30 cellular contexts compared by ENCODE assay signal in the genomic region with DNA sequence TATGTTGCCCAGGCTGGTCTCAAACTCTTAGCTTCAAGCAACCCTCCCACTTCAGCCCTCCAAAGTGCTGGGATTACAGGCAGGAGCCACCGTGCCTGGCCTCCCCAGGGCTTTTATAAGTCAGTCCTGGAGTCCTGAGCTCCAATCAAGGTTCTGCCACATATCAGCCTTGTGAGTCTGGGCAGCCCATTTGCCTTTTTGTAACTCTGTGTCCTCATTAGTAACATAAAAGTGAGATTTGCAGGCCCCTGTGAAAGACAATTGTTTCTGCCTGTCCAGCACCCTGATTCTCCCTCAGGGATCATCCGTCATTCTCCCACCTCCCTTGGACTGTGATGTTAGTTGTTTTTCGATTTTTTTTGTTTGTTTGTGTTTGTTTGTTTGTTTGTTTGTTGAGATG.
"Had no signal": no experiment of that assay in that cellular context is flagged by ENCODE, and none has a peak within 500 bp of the region (broad histone marks: within the 10 kb centered on the region; RNA-seq: fewer than 3 reads in every experiment).

No MANE protein-coding gene starts in this region.

- H3K4me3 Mint-ChIP-seq: activated B cell treated with CpG ODN at 0.5 μM for 24 hours; activated CD4-positive, alpha-beta memory T cell treated with anti-CD3 and anti-CD28 coated beads for 36 hours; activated CD4-positive, alpha-beta T cell treated with anti-CD3 and anti-CD28 coated beads, Interleukin-2, amount 10 ng/mL, durations not matched to agents 24 days and 14 days; activated CD8-positive, alpha-beta memory T cell treated with anti-CD3 and anti-CD28 coated beads, Interleukin-2, amount 10 ng/mL, durations not matched to agents 7 days and 5 days; activated CD8-positive, alpha-beta T cell treated with anti-CD3 and anti-CD28 coated beads, Interleukin-2, amount 10 ng/mL, durations not matched to agents 7 days and 5 days; activated naive CD4-positive, alpha-beta T cell treated with anti-CD3 and anti-CD28 coated beads for 36 hours; activated naive CD4-positive, alpha-beta T cell treated with anti-CD3 and anti-CD28 coated beads, Interleukin-2, amount 50 U/mL, for 24 hours; activated naive CD8-positive, alpha-beta T cell treated with anti-CD3 and anti-CD28 coated beads for 36 hours; activated naive CD8-positive, alpha-beta T cell treated with anti-CD3 and anti-CD28 coated beads, Interleukin-2, amount 50 U/mL, for 24 hours; activated T-helper 1 cell treated with anti-CD3 and anti-CD28 coated beads, Interleukin-12 subunit alpha, Interleukin-12 subunit beta, Interleukin-2, Interleukin-4 antibody, amounts not matched to agents 30 ng/mL and 10 ng/mL and 1 ng/mL, durations not matched to agents 14 hours and 24 hours and 36 hours; effector memory CD8-positive, alpha-beta T cell; T-helper 1 cell treated with Interleukin-12 subunit alpha and Interleukin-12 subunit beta and Interleukin-4 antibody, amounts not matched to agents 30 μg/mL and 1 μg/mL, for 36 hours had no signal

- H3K27ac Mint-ChIP-seq: activated B cell treated with CpG ODN at 0.5 μM for 24 hours; activated CD4-positive, alpha-beta memory T cell treated with anti-CD3 and anti-CD28 coated beads for 36 hours; activated CD4-positive, alpha-beta T cell treated with anti-CD3 and anti-CD28 coated beads, Interleukin-2, amount 10 ng/mL, durations not matched to agents 24 days and 14 days; activated CD8-positive, alpha-beta memory T cell treated with anti-CD3 and anti-CD28 coated beads, Interleukin-2, amount 10 ng/mL, durations not matched to agents 7 days and 5 days; activated CD8-positive, alpha-beta T cell treated with anti-CD3 and anti-CD28 coated beads, Interleukin-2, amount 10 ng/mL, durations not matched to agents 7 days and 5 days; activated naive CD4-positive, alpha-beta T cell treated with anti-CD3 and anti-CD28 coated beads for 36 hours; activated naive CD4-positive, alpha-beta T cell treated with anti-CD3 and anti-CD28 coated beads, Interleukin-2, amount 50 U/mL, for 24 hours; activated naive CD8-positive, alpha-beta T cell treated with anti-CD3 and anti-CD28 coated beads for 36 hours; activated naive CD8-positive, alpha-beta T cell treated with anti-CD3 and anti-CD28 coated beads, Interleukin-2, amount 50 U/mL, for 24 hours; activated T-helper 1 cell treated with anti-CD3 and anti-CD28 coated beads, Interleukin-12 subunit alpha, Interleukin-12 subunit beta, Interleukin-2, Interleukin-4 antibody, amounts not matched to agents 30 ng/mL and 10 ng/mL and 1 ng/mL, durations not matched to agents 14 hours and 24 hours and 36 hours; activated T-helper 2 cell treated with anti-CD3 and anti-CD28 coated beads, Interferon-gamma antibody, Interleukin-2, Interleukin-4, amounts not matched to agents 10 μg/mL and 5 μg/mL and 100 μg/mL, durations not matched to agents 14 hours and 24 hours and 36 hours; effector memory CD8-positive, alpha-beta T cell; T-helper 1 cell treated with Interleukin-12 subunit alpha and Interleukin-12 subunit beta and Interleukin-4 antibody, amounts not matched to agents 30 μg/mL and 1 μg/mL, for 36 hours had no signal

- H3K4me1 Mint-ChIP-seq: activated B cell treated with CpG ODN at 0.5 μM for 24 hours; activated CD4-positive, alpha-beta T cell treated with anti-CD3 and anti-CD28 coated beads, Interleukin-2, amount 10 ng/mL, durations not matched to agents 24 days and 14 days; activated naive CD4-positive, alpha-beta T cell treated with anti-CD3 and anti-CD28 coated beads, Interleukin-2, amount 50 U/mL, for 24 hours; activated naive CD8-positive, alpha-beta T cell treated with anti-CD3 and anti-CD28 coated beads for 36 hours; activated naive CD8-positive, alpha-beta T cell treated with anti-CD3 and anti-CD28 coated beads, Interleukin-2, amount 50 U/mL, for 24 hours had no signal

- DNase-seq: activated B cell treated with CpG ODN at 0.5 μM for 24 hours; activated CD4-positive, alpha-beta memory T cell treated with anti-CD3 and anti-CD28 coated beads for 36 hours; activated CD4-positive, alpha-beta T cell treated with anti-CD3 and anti-CD28 coated beads, Interleukin-2, amount 10 ng/mL, durations not matched to agents 24 days and 14 days; activated CD8-positive, alpha-beta memory T cell treated with anti-CD3 and anti-CD28 coated beads, Interleukin-2, amount 10 ng/mL, durations not matched to agents 7 days and 5 days; activated CD8-positive, alpha-beta memory T cell treated with anti-CD3 and anti-CD28 coated beads, Interleukin-2, amount 50 U/mL, for 4 hours; activated CD8-positive, alpha-beta T cell treated with anti-CD3 and anti-CD28 coated beads, Interleukin-2, amount 10 ng/mL, durations not matched to agents 7 days and 5 days; activated effector memory CD4-positive, alpha-beta T cell treated with anti-CD3 and anti-CD28 coated beads, Interleukin-2, amount 50 U/mL, for 16 hours; activated naive CD4-positive, alpha-beta T cell treated with anti-CD3 and anti-CD28 coated beads for 36 hours; activated naive CD8-positive, alpha-beta T cell treated with anti-CD3 and anti-CD28 coated beads for 36 hours; activated naive CD8-positive, alpha-beta T cell treated with anti-CD3 and anti-CD28 coated beads, Interleukin-2, amount 50 U/mL, for 24 hours; activated T-cell treated with anti-CD3 and anti-CD28 coated beads, Interleukin-2, amount 50 U/mL, for 1 hour; activated T-cell treated with anti-CD3 and anti-CD28 coated beads, Interleukin-2, amount 50 U/mL, for 48 hours; adrenal gland; amygdala; body of pancreas; caudate nucleus; cortex of kidney; dermis blood vessel endothelial cell; effector CD4-positive, alpha-beta T cell; effector memory CD8-positive, alpha-beta T cell; foreskin fibroblast; head of caudate nucleus; T-helper 9 cell; WERI-Rb-1 had no signal

- H3K4me3 ChIP-seq: adrenal gland, body of pancreas had no signal

- ATAC-seq: activated CD4-positive, CD25-positive, alpha-beta regulatory T cell treated with anti-CD3 and anti-CD28 coated beads, Interleukin-2, amount 50 U/mL, for 24 hours; activated CD8-positive, alpha-beta memory T cell treated with anti-CD3 and anti-CD28 coated beads, Interleukin-2, amount 10 ng/mL, durations not matched to agents 7 days and 5 days; activated CD8-positive, alpha-beta T cell treated with anti-CD3 and anti-CD28 coated beads, Interleukin-2, amount 10 ng/mL, durations not matched to agents 7 days and 5 days; activated naive CD8-positive, alpha-beta T cell treated with anti-CD3 and anti-CD28 coated beads, Interleukin-2, amount 50 U/mL, for 24 hours; body of pancreas; effector memory CD8-positive, alpha-beta T cell had no signal

- H3K27me3 Mint-ChIP-seq: activated CD4-positive, alpha-beta T cell treated with anti-CD3 and anti-CD28 coated beads, Interleukin-2, amount 10 ng/mL, durations not matched to agents 24 days and 14 days; activated CD8-positive, alpha-beta memory T cell treated with anti-CD3 and anti-CD28 coated beads, Interleukin-2, amount 10 ng/mL, durations not matched to agents 7 days and 5 days had no signal

- H3K36me3 Mint-ChIP-seq: activated CD4-positive, alpha-beta memory T cell treated with anti-CD3 and anti-CD28 coated beads for 36 hours; activated CD8-positive, alpha-beta memory T cell treated with anti-CD3 and anti-CD28 coated beads, Interleukin-2, amount 10 ng/mL, durations not matched to agents 7 days and 5 days; activated naive CD4-positive, alpha-beta T cell treated with anti-CD3 and anti-CD28 coated beads, Interleukin-2, amount 50 U/mL, for 24 hours; activated naive CD8-positive, alpha-beta T cell treated with anti-CD3 and anti-CD28 coated beads for 36 hours had no signal

- H3K4me1 ChIP-seq: adrenal gland, body of pancreas had no signal

- H3K27me3 ChIP-seq: body of pancreas had no signal

- H3K9me3 ChIP-seq: adrenal gland, body of pancreas had no signal

- H3K27ac ChIP-seq: adrenal gland, body of pancreas, epithelial cell of prostate, WERI-Rb-1 had no signal

- H3K9me3 Mint-ChIP-seq: activated CD4-positive, alpha-beta T cell treated with anti-CD3 and anti-CD28 coated beads, Interleukin-2, amount 10 ng/mL, durations not matched to agents 24 days and 14 days; activated naive CD4-positive, alpha-beta T cell treated with anti-CD3 and anti-CD28 coated beads for 36 hours; activated naive CD4-positive, alpha-beta T cell treated with anti-CD3 and anti-CD28 coated beads, Interleukin-2, amount 50 U/mL, for 24 hours; activated naive CD8-positive, alpha-beta T cell treated with anti-CD3 and anti-CD28 coated beads for 36 hours; activated naive CD8-positive, alpha-beta T cell treated with anti-CD3 and anti-CD28 coated beads, Interleukin-2, amount 50 U/mL, for 24 hours; activated T-helper 1 cell treated with anti-CD3 and anti-CD28 coated beads, Interleukin-12 subunit alpha, Interleukin-12 subunit beta, Interleukin-2, Interleukin-4 antibody, amounts not matched to agents 30 ng/mL and 10 ng/mL and 1 ng/mL, durations not matched to agents 14 hours and 24 hours and 36 hours; activated T-helper 2 cell treated with anti-CD3 and anti-CD28 coated beads, Interferon-gamma antibody, Interleukin-2, Interleukin-4, amounts not matched to agents 10 μg/mL and 5 μg/mL and 100 μg/mL, durations not matched to agents 14 hours and 24 hours and 36 hours; T-helper 1 cell treated with Interleukin-12 subunit alpha and Interleukin-12 subunit beta and Interleukin-4 antibody, amounts not matched to agents 30 μg/mL and 1 μg/mL, for 36 hours had no signal

- H3K36me3 ChIP-seq: adrenal gland, WERI-Rb-1 had no signal
